In genomic region chr9:135774239-135774747, GRCh38 we compare ENCODE assay signal across 1 cellular context.
TF ChIP-seq lines count a peak whose summit lies in the region.

No MANE protein-coding gene starts in this region.

TF ChIP-seq in HepG2, 621 proteins besides CTCF, POLR2A, EP300 and RAD21 (continued from another document):
- TF ChIP-seq ZNF646 (CRISPR knock-in tag; IDR thresholded peaks at IDR 0.05) (peak; percentile 99), SRY (CRISPR knock-in tag; IDR thresholded peaks at IDR 0.05) (no peak), KMT2B (CRISPR knock-in tag; IDR thresholded peaks at IDR 0.05) (no peak)
